ENCODE assay signal across 12 cellular contexts in the genomic region with DNA sequence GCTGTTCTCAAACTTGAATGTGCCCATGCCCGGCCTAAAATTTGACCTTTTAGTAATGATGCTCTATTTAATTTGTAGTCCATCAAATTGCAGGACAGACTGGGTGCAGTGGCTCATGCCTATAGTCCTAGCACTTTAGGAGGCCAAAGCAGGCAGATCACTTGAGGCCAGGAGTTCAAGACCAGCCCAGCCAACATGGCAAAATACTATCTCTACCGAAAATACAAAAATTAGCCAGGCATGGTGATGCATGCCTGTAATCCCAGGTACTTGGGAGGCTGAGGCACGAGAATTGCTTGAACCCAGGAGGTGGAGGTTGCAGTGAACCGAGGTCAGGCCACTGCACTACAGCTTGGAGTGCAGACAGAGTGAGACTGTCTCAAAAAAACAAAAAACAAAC. TPM values are rescaled to one million over a fixed set of nuclear protein-coding genes. Genes with fewer than 3 reads are reported as not detected.
"Had no signal": no experiment of that assay in that cellular context is flagged by ENCODE, and none has a peak within 500 bp of the region (broad histone marks: within the 10 kb centered on the region; RNA-seq: fewer than 3 reads in every experiment).

No MANE protein-coding gene starts in this region.

RNA-seq across cellular contexts. Expression of a gene that starts 51.3 kb away (rescaled TPM):
- total RNA-seq: naive thymus-derived CD4-positive, alpha-beta T cell; naive thymus-derived CD8-positive, alpha-beta T cell; osteoblast; osteocyte; posterior vena cava; prostate gland; psoas muscle; renal cortical epithelial cell; sigmoid colon; skeletal muscle tissue; smooth muscle cell had no signal
- polyA plus RNA-seq: naive thymus-derived CD8-positive, alpha-beta T cell; neural cell had no signal
